In the genomic region with DNA sequence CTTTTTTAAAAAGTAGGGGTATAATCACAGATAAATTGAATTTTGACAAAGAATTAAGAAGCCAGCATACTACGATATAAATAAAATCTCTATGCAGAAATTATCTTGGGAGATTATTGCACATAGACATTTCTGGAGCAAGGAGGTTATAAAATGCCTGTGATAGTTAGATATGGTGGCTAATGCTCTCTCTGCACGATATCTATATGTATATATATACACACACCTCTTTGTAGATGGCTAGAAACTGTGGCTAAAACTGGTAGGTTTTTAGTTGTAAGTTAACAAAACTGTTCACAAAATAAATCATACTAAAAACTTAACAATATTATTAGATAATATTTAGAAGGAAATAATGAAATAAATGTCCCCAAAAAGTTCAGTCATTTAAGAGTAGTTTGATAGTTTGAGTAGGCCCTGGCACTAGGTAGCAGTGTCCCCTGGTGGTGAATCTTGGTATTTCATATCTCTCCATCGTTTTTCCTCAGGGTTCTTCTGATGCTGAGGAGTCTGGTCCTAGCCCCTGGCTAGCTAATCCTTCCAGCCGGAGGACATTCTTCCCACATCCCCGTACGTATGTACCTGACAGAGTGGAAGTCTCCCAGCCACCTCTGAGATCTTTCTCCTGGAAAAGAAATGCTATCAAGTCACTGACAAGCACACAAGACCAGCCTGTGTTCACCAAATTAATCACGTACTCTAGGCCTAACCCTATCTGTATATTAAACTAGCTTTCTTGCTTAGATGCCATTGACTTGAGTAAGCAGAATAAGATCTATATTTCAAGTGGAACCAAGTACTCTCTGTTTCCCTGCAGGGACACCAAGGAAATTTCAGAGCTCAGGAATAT, we compare ENCODE assay signal across 7 cellular contexts. TPM values are rescaled to one million over a fixed set of nuclear protein-coding genes. Genes with fewer than 3 reads are reported as not detected.
DNase-seq lines count a peak whose midpoint lies in the region; ATAC-seq, FAIRE-seq and TF ChIP-seq lines count a peak whose summit lies in the region.

No MANE protein-coding gene starts in this region.

- peaks cover 13% of the 10 kb centered on the region for H3K4me1 Mint-ChIP-seq in nephron progenitor cell

- H3K27ac Mint-ChIP-seq in nephron progenitor cell = no peak overlapping the region

- 45% methylated on average over 7 of the region's 7 CpGs for WGBS in SK-N-SH (ENCODE audit: low lambda C conversion rate)

- FAIRE-seq in endometrium (lab: Jason Lieb, UNC) = peak; percentile 63

- no peaks in the 10 kb centered on the region for H3K36me3 Mint-ChIP-seq in nephron progenitor cell (ENCODE audit: low read depth)

- H3K9me2 ChIP-seq in HCT116 (ENCODE audit: insufficient read depth) (no peaks in the 10 kb centered on the region), SK-N-SH (no peaks in the 10 kb centered on the region)

- H3K4me1 ChIP-seq in HCT116 (ENCODE audit: control insufficient read depth in 1 of 2, insufficient read depth in 2 of 2, low read length in 2 of 2) = no peaks in the 10 kb centered on the region
- no peaks in the 10 kb centered on the region; a peak in 1 of 4 replicates for H3K4me1 ChIP-seq in SK-N-SH (ENCODE audit: control insufficient read depth in 1 of 2, insufficient read depth in 2 of 2, low read depth in 1 of 2, low read length in 1 of 2)

- POLR2A ChIA-PET in HCT116 (lab: Charles Lee) (no interaction called here), SK-N-SH (lab: Yijun Ruan, JAX) (no interaction called here)

- ATAC-seq in HCT116 (peak; percentile 89), GM19328 (IDR thresholded peaks at IDR 0.05; ENCODE audit: unreplicated experiment) (no peak), GM18520 (IDR thresholded peaks at IDR 0.05; ENCODE audit: unreplicated experiment) (no peak)

- H3K27ac ChIP-seq in HCT116 (ENCODE audit: low read depth, low read length) = no peak overlapping the region
- no peak overlapping the region for H3K27ac ChIP-seq in SK-N-SH (ENCODE audit: low read depth in 2 of 2, low read length in 1 of 2)

- peaks cover 4% of the 10 kb centered on the region for H3K9me3 Mint-ChIP-seq in nephron progenitor cell

- H3K4me3 Mint-ChIP-seq in nephron progenitor cell = no peak overlapping the region

- no peak for TF ChIP-seq EP300 in SK-N-SH (IDR thresholded peaks at IDR 0.05; ENCODE audit: borderline replicate concordance in 1 of 2, low read depth in 1 of 2, low read length in 1 of 2)

- TF ChIP-seq POLR2A in HCT116 (IDR thresholded peaks at IDR 0.05; ENCODE audit: borderline replicate concordance, extremely low read depth, insufficient read depth, insufficient read length) = no peak

- H3K4me2 ChIP-seq in HCT116 (ENCODE audit: low read length) (no peak overlapping the region), SK-N-SH (no peak overlapping the region)

- intact Hi-C loops in HCT116 (cut with micrococcal nuclease) = loop anchor here (2.0 to 10.0 kb wide), 3 partner anchors 29 to 155 kb away; no protein-coding TSS in a partner anchor

- H3K9ac ChIP-seq in HCT116 (ENCODE audit: low read length) (no peak overlapping the region), SK-N-SH (no peak overlapping the region)

- H2AFZ ChIP-seq in HCT116 (ENCODE audit: low read depth, low read length, poor library complexity, severe bottlenecking) (peak overlapping the region; percentile 20), SK-N-SH (ENCODE audit: low read depth) (no peak overlapping the region)

- DNase-seq in DMS53 treated with DMSO at 0.1 percent for 48 hours (lab: John Stamatoyannopoulos, UW; ENCODE audit: unreplicated experiment) = peak; percentile 45
- peak; percentile 35 for DNase-seq in HCT116 (ENCODE audit: low read depth, low spot score)
- DNase-seq in SK-N-SH = peak; percentile 75
- peak; percentile 32 for DNase-seq in nephron progenitor cell

- no peaks in the 10 kb centered on the region for H4K20me1 ChIP-seq in HCT116 (ENCODE audit: insufficient read depth)
- H4K20me1 ChIP-seq in SK-N-SH (ENCODE audit: insufficient read depth) = no peaks in the 10 kb centered on the region

- no TSS peak for BruUV-seq in HCT116 (replicated peaks; lab: Mats Ljungman, UMichigan)

- 0 out of 4 replicates have a peak, but pooled peaks cover 0 to 3% of the 10 kb centered on the region in 2 experiments for H3K9me3 ChIP-seq in HCT116 (ENCODE audit: control insufficient read depth in 1 of 2, insufficient read depth in 1 of 2, low read depth in 1 of 2, low read length in 2 of 2)
- no peaks in the 10 kb centered on the region for H3K9me3 ChIP-seq in SK-N-SH

- peaks cover 6% of the 10 kb centered on the region for H3K27me3 Mint-ChIP-seq in nephron progenitor cell (ENCODE audit: low read depth, poor library complexity)

- CTCF ChIA-PET in HCT116 (lab: Charles Lee) = interaction anchor here (0.8 to 1.5 kb wide), 3 partner anchors 132 to 245 kb away, joined by 3 to 6 read pairs (median 3); a partner anchor contains a TSS
- CTCF ChIA-PET in SK-N-SH (lab: Yijun Ruan, JAX) = interaction anchor here (0.6 to 2.3 kb wide), 11 partner anchors 9 to 462 kb away, joined by 3 to 9 read pairs (median 4); no protein-coding TSS in a partner anchor

- peak; percentile 89 for TF ChIP-seq RAD21 in HCT116 (IDR thresholded peaks at IDR 0.05; ENCODE audit: low read depth)
- peak; percentile 83 for TF ChIP-seq RAD21 in SK-N-SH (IDR thresholded peaks at IDR 0.05; ENCODE audit: low read length)

- H3K4me3 ChIP-seq in HCT116 (replicated peaks in 1 of 2; ENCODE audit: low read depth in 1 of 2, low read length in 2 of 2) (no peak overlapping the region), SK-N-SH (ENCODE audit: low read depth in 2 of 2, low read length in 1 of 2) (no peak overlapping the region)

- RAD21 ChIA-PET in HCT116 (lab: Charles Lee; ENCODE audit: low non-redundant PET in 1 of 2, low total read pairs in 2 of 2, uncharacterized antibody in 2 of 2, unreplicated experiment in 2 of 2) = interaction anchor here in 1 of 2 experiments (0.5 kb wide), 1 partner anchor 92 kb away, joined by 5 read pairs; no protein-coding TSS in a partner anchor

- H3K27me3 ChIP-seq in HCT116 (ENCODE audit: insufficient read depth, low read length) = no peaks in the 10 kb centered on the region
- no peaks in the 10 kb centered on the region for H3K27me3 ChIP-seq in SK-N-SH (ENCODE audit: insufficient read depth)

- TF ChIP-seq CTCF in HCT116 (IDR thresholded peaks at IDR 0.05 in 2 of 3, conservative IDR thresholded peaks at IDR 0.05 in 1 of 3; ENCODE audit: borderline replicate concordance in 1 of 3, insufficient read depth in 1 of 3, low read depth in 2 of 3, low read length in 2 of 3) (peak; percentile 80 to 91 (median 80)), SK-N-SH (IDR thresholded peaks at IDR 0.05) (peak; percentile 78), nephron progenitor cell (IDR thresholded peaks at IDR 0.05) (peak; percentile 98)

- no peaks in the 10 kb centered on the region for H3F3A ChIP-seq in SK-N-SH (replicated peaks; ENCODE audit: insufficient read depth)

- H3K36me3 ChIP-seq in HCT116 (ENCODE audit: control insufficient read depth in 1 of 2, insufficient read depth in 2 of 2, low read length in 2 of 2) = no peaks in the 10 kb centered on the region
- no peaks in the 10 kb centered on the region for H3K36me3 ChIP-seq in SK-N-SH (replicated peaks in 1 of 2; ENCODE audit: control insufficient read depth in 1 of 2, insufficient read depth in 2 of 2, low read length in 1 of 2)

- H3K79me2 ChIP-seq in HCT116 (ENCODE audit: insufficient read depth, low read length) = no peaks in the 10 kb centered on the region
- H3K79me2 ChIP-seq in SK-N-SH (ENCODE audit: insufficient read depth) = no peaks in the 10 kb centered on the region

TF ChIP-seq in HCT116, 20 proteins besides CTCF, POLR2A, EP300 and RAD21 (continues in another document):
- no peak for TF ChIP-seq FOSL1 (IDR thresholded peaks at IDR 0.05; ENCODE audit: low read depth)
- TF ChIP-seq, protein P1, sequence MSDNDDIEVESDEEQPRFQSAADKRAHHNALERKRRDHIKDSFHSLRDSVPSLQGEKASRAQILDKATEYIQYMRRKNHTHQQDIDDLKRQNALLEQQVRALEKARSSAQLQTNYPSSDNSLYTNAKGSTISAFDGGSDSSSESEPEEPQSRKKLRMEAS (IDR thresholded peaks at IDR 0.05) = no peak
- peak; percentile 36 for TF ChIP-seq YY1 (IDR thresholded peaks at IDR 0.05; ENCODE audit: extremely low read depth, insufficient replicate concordance, low read depth, low read length)

TF ChIP-seq in SK-N-SH, 30 proteins besides CTCF, POLR2A, EP300 and RAD21:
- TF ChIP-seq SIN3A (IDR thresholded peaks at IDR 0.05; ENCODE audit: borderline replicate concordance, low read depth, low read length) (no peak), SMC3 (IDR thresholded peaks at IDR 0.05; ENCODE audit: low read depth, low read length) (peak; percentile 82), GATA2 (CRISPR knock-in tag; IDR thresholded peaks at IDR 0.05) (peak; percentile 21; the same call in 1 of the 2 replicates)

RNA-seq across cellular contexts. Expression of a gene that starts 32.2 kb away (rescaled TPM):
- total RNA-seq in HCT116 (2021; ENCODE audit: unreplicated experiment) = 5.6 TPM
- polyA plus RNA-seq in HCT116 (2012) = 2.5 and 3.7 TPM in 2 replicates
- 0.58 and 0.59 TPM in 2 replicates for polyA plus RNA-seq in SK-N-SH (2012; rRNA removed)
- polyA plus RNA-seq in SK-N-SH (2012; cell fraction: cytosol; rRNA removed) = 0.17 and 0.46 TPM in 2 replicates
- 0.60 and 0.63 TPM in 2 replicates for polyA plus RNA-seq in SK-N-SH (2012; cell fraction: nucleus; rRNA removed)

RNA-seq across cellular contexts. Expression of a gene that starts 35.3 kb away (rescaled TPM):
- total RNA-seq in HCT116 (2021; ENCODE audit: unreplicated experiment) = not detected
- polyA plus RNA-seq in HCT116 (2012) = not detected in 2 replicates
- polyA plus RNA-seq in SK-N-SH (2012; rRNA removed) = not detected in 2 replicates
- not detected in 2 replicates for polyA plus RNA-seq in SK-N-SH (2012; cell fraction: cytosol; rRNA removed)
- polyA plus RNA-seq in SK-N-SH (2012; cell fraction: nucleus; rRNA removed) = not detected in 2 replicates
